1 cellular context compared by ENCODE assay signal in genomic region chr20:407097-407952, GRCh38.
TF ChIP-seq lines count a peak whose summit lies in the region.

No MANE protein-coding gene starts in this region.

TF ChIP-seq in K562, 482 proteins besides CTCF, POLR2A, EP300 and RAD21 (continued from another document and continues in another):
- TF ChIP-seq GABPB2 (CRISPR knock-in tag; conservative IDR thresholded peaks at IDR 0.05) (no peak), ZFP36 (IDR thresholded peaks at IDR 0.05; ENCODE audit: low read depth, low read length, partially characterized antibody) (no peak), TAF9B (IDR thresholded peaks at IDR 0.05; ENCODE audit: partially characterized antibody) (no peak), MCM7 (IDR thresholded peaks at IDR 0.05) (no peak), ZNF584 (CRISPR knock-in tag; IDR thresholded peaks at IDR 0.05; ENCODE audit: low read depth) (0 out of 2 replicates have a peak, but pooled peaks have one; percentile 54), NFE2 (IDR thresholded peaks at IDR 0.05; ENCODE audit: low read depth) (no peak), PTBP1 (IDR thresholded peaks at IDR 0.05; ENCODE audit: low read depth, low read length) (no peak), ZNF253 (CRISPR knock-in tag; conservative IDR thresholded peaks at IDR 0.05) (no peak), ARID2 (IDR thresholded peaks at IDR 0.05) (no peak), ZNF445 (CRISPR knock-in tag; IDR thresholded peaks at IDR 0.05; ENCODE audit: low read depth) (no peak), CCNT2 (IDR thresholded peaks at IDR 0.05; ENCODE audit: borderline replicate concordance, extremely low read depth, insufficient read length, low read depth, low read length) (peak; percentile 7), JUN (IDR thresholded peaks at IDR 0.05; ENCODE audit: borderline replicate concordance, low read depth, low read length) (no peak), JUN (CRISPR knock-in tag; IDR thresholded peaks at IDR 0.05; ENCODE audit: borderline replicate concordance) (no peak), STAT5B (CRISPR knock-in tag; IDR thresholded peaks at IDR 0.05) (no peak), ZNF212 (CRISPR knock-in tag; IDR thresholded peaks at IDR 0.05) (no peak), BDP1 (IDR thresholded peaks at IDR 0.05; ENCODE audit: insufficient read depth, insufficient read length) (no peak), NR3C1 (CRISPR knock-in tag; IDR thresholded peaks at IDR 0.05) (no peak), TCF3 (CRISPR knock-in tag; IDR thresholded peaks at IDR 0.05) (0 out of 2 replicates have a peak, but pooled peaks have one; percentile 15), ZNF143 (CRISPR knock-in tag; IDR thresholded peaks at IDR 0.05) (no peak), ZBTB12 (CRISPR knock-in tag; IDR thresholded peaks at IDR 0.05) (no peak), ZFP91 (CRISPR knock-in tag; IDR thresholded peaks at IDR 0.05) (no peak), ZNF174 (CRISPR knock-in tag; IDR thresholded peaks at IDR 0.05) (no peak), YBX1 (IDR thresholded peaks at IDR 0.05) (no peak), GATAD2B (IDR thresholded peaks at IDR 0.05; ENCODE audit: borderline replicate concordance) (no peak), SREBF1 (IDR thresholded peaks at IDR 0.05; ENCODE audit: borderline replicate concordance, low read depth, low read length) (no peak), HOXB6 (CRISPR knock-in tag; IDR thresholded peaks at IDR 0.05; ENCODE audit: borderline replicate concordance) (no peak), TFAP4 (CRISPR knock-in tag; IDR thresholded peaks at IDR 0.05; ENCODE audit: borderline replicate concordance) (peak; percentile 58; the same call in 1 of the 2 replicates), ZNF134 (CRISPR knock-in tag; conservative IDR thresholded peaks at IDR 0.05) (no peak), ZBTB33 (CRISPR knock-in tag; IDR thresholded peaks at IDR 0.05) (0 out of 2 replicates have a peak, but pooled peaks have one; percentile 37), ZNF785 (CRISPR knock-in tag; IDR thresholded peaks at IDR 0.05) (no peak), FOS (IDR thresholded peaks at IDR 0.05; ENCODE audit: extremely low read depth, insufficient read length) (no peak), E4F1 (CRISPR knock-in tag; IDR thresholded peaks at IDR 0.05; ENCODE audit: borderline replicate concordance) (no peak), NCOR1 (IDR thresholded peaks at IDR 0.05) (no peak), PBX2 (CRISPR knock-in tag; IDR thresholded peaks at IDR 0.05; ENCODE audit: low read depth) (no peak), PBX2 (tag; conservative IDR thresholded peaks at IDR 0.05; ENCODE audit: low read depth) (0 out of 2 replicates have a peak, but pooled peaks have one; percentile 34), ZNF184 (CRISPR knock-in tag; IDR thresholded peaks at IDR 0.05) (no peak), PATZ1 (CRISPR knock-in tag; IDR thresholded peaks at IDR 0.05; ENCODE audit: borderline replicate concordance) (no peak), RUNX1 (IDR thresholded peaks at IDR 0.05; ENCODE audit: low read depth) (no peak), ZBTB2 (IDR thresholded peaks at IDR 0.05) (no peak), ZNF592 (IDR thresholded peaks at IDR 0.05) (no peak), KHSRP (IDR thresholded peaks at IDR 0.05) (no peak), MECOM (CRISPR knock-in tag; IDR thresholded peaks at IDR 0.05) (no peak)
